In the genomic region with DNA sequence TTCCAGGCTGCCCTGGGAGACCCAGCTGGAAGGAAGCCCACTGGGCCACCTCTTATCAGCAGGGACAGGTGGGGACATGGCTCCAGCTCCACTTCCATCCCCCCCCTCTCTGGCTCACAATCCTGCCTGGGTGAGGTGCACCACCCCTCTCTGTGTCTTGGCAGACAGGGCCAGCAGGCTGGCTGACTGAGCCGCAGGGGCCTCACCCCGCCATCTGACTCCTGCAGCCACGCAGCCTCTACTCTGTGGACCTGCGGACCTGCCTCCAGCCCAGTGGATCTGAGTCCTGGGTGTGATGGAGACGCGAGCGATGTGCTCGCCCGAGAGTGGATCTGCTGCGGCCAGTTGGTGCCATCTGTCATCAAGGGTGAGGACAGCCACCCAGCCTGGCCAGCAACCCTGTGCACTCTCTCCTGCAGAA, we compare ENCODE assay signal across 17 cellular contexts. TPM values are rescaled to one million over a fixed set of nuclear protein-coding genes. Genes with fewer than 3 reads are reported as not detected.
"Had no signal": no experiment of that assay in that cellular context is flagged by ENCODE, and none has a peak within 500 bp of the region (broad histone marks: within the 10 kb centered on the region; RNA-seq: fewer than 3 reads in every experiment).

No MANE protein-coding gene starts in this region.

- DNase-seq: activated CD4-positive, alpha-beta T cell treated with anti-CD3 and anti-CD28 coated beads, Interleukin-2, amount 10 ng/mL, durations not matched to agents 24 days and 14 days; activated CD8-positive, alpha-beta memory T cell treated with anti-CD3 and anti-CD28 coated beads for 24 hours; amygdala; brain microvascular endothelial cell; islet precursor cell; left lung; mesenchymal stem cell; ovary; T-cell; T1000; trophoblast cell had no signal

- H3K27ac Mint-ChIP-seq: activated CD4-positive, alpha-beta T cell treated with anti-CD3 and anti-CD28 coated beads, Interleukin-2, amount 10 ng/mL, durations not matched to agents 24 days and 14 days; activated naive CD8-positive, alpha-beta T cell; nephron; T-cell had no signal

- H3K27ac ChIP-seq: brain microvascular endothelial cell, esophagus muscularis mucosa, left lung, ovary, skin epidermis had no signal

- H3K9me3 ChIP-seq: esophagus muscularis mucosa, left lung, ovary had no signal

- FAIRE-seq: endometrium had no signal

- H3K4me1 Mint-ChIP-seq: activated CD4-positive, alpha-beta T cell treated with anti-CD3 and anti-CD28 coated beads, Interleukin-2, amount 10 ng/mL, durations not matched to agents 24 days and 14 days; T-cell had no signal

- H3K9me3 Mint-ChIP-seq: activated CD4-positive, alpha-beta T cell treated with anti-CD3 and anti-CD28 coated beads, Interleukin-2, amount 10 ng/mL, durations not matched to agents 24 days and 14 days; nephron; T-cell had no signal

- H3K27me3 Mint-ChIP-seq: activated CD4-positive, alpha-beta T cell treated with anti-CD3 and anti-CD28 coated beads, Interleukin-2, amount 10 ng/mL, durations not matched to agents 24 days and 14 days; activated naive CD8-positive, alpha-beta T cell; T-cell had no signal

- H3K4me3 ChIP-seq: esophagus muscularis mucosa, left lung, ovary, skin epidermis had no signal

- H3K27me3 ChIP-seq: brain microvascular endothelial cell, esophagus muscularis mucosa, left lung, ovary had no signal

- H3K4me3 Mint-ChIP-seq: activated CD4-positive, alpha-beta T cell treated with anti-CD3 and anti-CD28 coated beads, Interleukin-2, amount 10 ng/mL, durations not matched to agents 24 days and 14 days; activated naive CD8-positive, alpha-beta T cell; nephron; T-cell had no signal

- ATAC-seq: left lung, T-cell had no signal

- H3K4me1 ChIP-seq: left lung had no signal

RNA-seq across cellular contexts. Expression of a gene that starts 37.4 kb away (rescaled TPM):
- total RNA-seq: activated CD4-positive, alpha-beta T cell treated with anti-CD3 and anti-CD28 coated beads, Interleukin-2, amount 10 ng/mL, durations not matched to agents 24 days and 14 days; esophagus muscularis mucosa; fibroblast of villous mesenchyme; left lung; T-cell had no signal
